15 cellular contexts compared by ENCODE assay signal in the genomic region with DNA sequence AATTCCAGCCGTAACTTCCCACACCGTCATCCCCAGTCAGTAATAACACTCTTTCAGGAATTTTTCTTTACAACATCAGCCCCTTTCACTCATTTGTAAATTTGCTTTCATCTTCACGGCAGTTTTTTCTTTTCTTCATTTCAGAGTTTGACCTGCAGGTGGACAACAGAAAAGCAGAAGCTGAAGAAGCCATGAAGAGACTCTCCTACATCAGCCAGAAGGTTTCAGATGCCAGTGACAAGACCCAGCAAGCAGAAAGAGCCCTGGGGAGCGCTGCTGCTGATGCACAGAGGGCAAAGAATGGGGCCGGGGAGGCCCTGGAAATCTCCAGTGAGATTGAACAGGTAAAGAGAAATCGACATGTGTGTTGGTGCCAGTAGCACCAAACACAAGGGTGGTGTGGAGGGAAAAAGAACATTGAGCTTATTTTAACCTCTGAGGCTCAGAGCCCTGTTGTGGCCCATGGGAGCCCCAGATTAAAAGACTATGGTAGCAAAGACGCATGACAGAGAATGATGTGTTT. TPM values are rescaled to one million over a fixed set of nuclear protein-coding genes. Genes with fewer than 3 reads are reported as not detected.
DNase-seq lines count a peak whose midpoint lies in the region; ATAC-seq and TF ChIP-seq lines count a peak whose summit lies in the region.
"Had no signal": no experiment of that assay in that cellular context is flagged by ENCODE, and none has a peak within 500 bp of the region (broad histone marks: within the 10 kb centered on the region; RNA-seq: fewer than 3 reads in every experiment).

No MANE protein-coding gene starts in this region.

- H4K5ac ChIP-seq in IMR-90 (ENCODE audit: low read depth, low read length): no peak overlapping the region

- 96% methylated on average over 3 of the region's 7 CpGs; no CpG with 5 or more reads in 1 of the 2 experiments for WGBS in IMR-90 (ENCODE audit: extremely low coverage in 2 of 2, insufficient read length in 1 of 2), 2 experiments
- WGBS in thyroid gland, 2 donors: 87 to 89% methylated on average over 7 of the region's 7 CpGs

- no peak for TF ChIP-seq RAD21 in IMR-90 (IDR thresholded peaks at IDR 0.05; ENCODE audit: low read length)

- no peak overlapping the region for H2AFZ ChIP-seq in IMR-90 (replicated peaks; ENCODE audit: low read length, poor library complexity)

- no peaks in the 10 kb centered on the region for H3K36me3 ChIP-seq in IMR-90 (ENCODE audit: control insufficient read depth, insufficient read depth, low read length)
- H3K36me3 ChIP-seq in adipocyte (ENCODE audit: control insufficient read depth, insufficient read depth, low read length, severe bottlenecking): no peaks in the 10 kb centered on the region
- no peaks in the 10 kb centered on the region for H3K36me3 ChIP-seq in thyroid gland

- no peaks in the 10 kb centered on the region; a peak in 1 of 4 replicates for H3K79me1 ChIP-seq in IMR-90 (ENCODE audit: low read depth in 1 of 2, low read length in 2 of 2)

- H3K4me1 Mint-ChIP-seq in activated T-cell treated with anti-CD3 and anti-CD28 coated beads, Interleukin-2, amount 50 U/mL, for 4 hours (ENCODE audit: low read depth): no peaks in the 10 kb centered on the region
- H3K4me1 Mint-ChIP-seq: activated naive CD8-positive, alpha-beta T cell treated with anti-CD3 and anti-CD28 coated beads, Interleukin-2, amount 50 U/mL, for 24 hours had no signal

- TF ChIP-seq POLR2A in IMR-90 (IDR thresholded peaks at IDR 0.05; ENCODE audit: low read depth, low read length): no peak
- TF ChIP-seq POLR2A in thyroid gland (IDR thresholded peaks at IDR 0.05): no peak

- H2BK120ac ChIP-seq in IMR-90 (ENCODE audit: low read depth, low read length): peak overlapping the region; percentile 4; the same call in 1 of the 2 replicates

- POLR2A ChIA-PET in IMR-90 (lab: Charles Lee; ENCODE audit: unreplicated experiment): interaction anchor here (0.7 kb wide), 1 partner anchor 12 kb away, joined by 3 read pairs; no protein-coding TSS in a partner anchor

- BruUV-seq in IMR-90 (replicated peaks; lab: Mats Ljungman, UMichigan): no TSS peak

- DNase-seq in IMR-90 (no peak), adipocyte (ENCODE audit: low read depth) (no peak), islet precursor cell (peak; percentile 34), thyroid gland (no peak), COLO829 (ENCODE audit: low spot score) (no peak)
- no peak for DNase-seq in activated T-cell treated with anti-CD3 and anti-CD28 coated beads, Interleukin-2, amount 50 U/mL, for 4 hours
- DNase-seq: activated CD4-positive, CD25-positive, alpha-beta regulatory T cell treated with anti-CD3 and anti-CD28 coated beads, Interleukin-2, amount 50 U/mL, for 72 hours; activated naive CD8-positive, alpha-beta T cell treated with anti-CD3 and anti-CD28 coated beads, Interleukin-2, amount 50 U/mL, for 24 hours; Caco-2; NCI-H1105 treated with DMSO at 0.1 percent for 48 hours; NCI-H748 treated with DMSO at 0.1 percent for 48 hours; stimulated activated naive CD4-positive, alpha-beta T cell treated with Interleukin-2 at 50 U/mL for 16 hours had no signal

- no peaks in the 10 kb centered on the region for H4K20me1 ChIP-seq in IMR-90 (ENCODE audit: insufficient read depth, low read length)

- H3K23ac ChIP-seq in IMR-90 (ENCODE audit: low read depth, low read length): no peak overlapping the region

- H3K4me3 ChIP-seq in IMR-90 (ENCODE audit: insufficient read depth, low read depth, low read length): no peak overlapping the region
- H3K4me3 ChIP-seq in adipocyte (ENCODE audit: low read length): peak overlapping the region; percentile 38
- H3K4me3 ChIP-seq in thyroid gland (replicated peaks in 1 of 3): no peak overlapping the region

- H3K4me2 ChIP-seq in IMR-90 (ENCODE audit: low read depth, low read length): no peak overlapping the region
- H3K4me2 ChIP-seq: KMS-11 had no signal

- H3K27me3 Mint-ChIP-seq in activated T-cell treated with anti-CD3 and anti-CD28 coated beads, Interleukin-2, amount 50 U/mL, for 4 hours (ENCODE audit: low read depth): peaks cover 18% of the 10 kb centered on the region

- no peak overlapping the region for H3K18ac ChIP-seq in IMR-90 (ENCODE audit: low read depth, low read length)

- no peak overlapping the region for H3K4ac ChIP-seq in IMR-90 (ENCODE audit: low read depth, low read length)

- H3K27me3 ChIP-seq in IMR-90 (ENCODE audit: control insufficient read depth, insufficient read depth, low read length) (no peaks in the 10 kb centered on the region), adipocyte (replicated peaks; ENCODE audit: control insufficient read depth, insufficient read depth, low read length) (no peaks in the 10 kb centered on the region), thyroid gland (no peaks in the 10 kb centered on the region)

- no peak overlapping the region for H3K27ac ChIP-seq in IMR-90 (ENCODE audit: insufficient read depth, low read length)
- H3K27ac ChIP-seq in thyroid gland: peak overlapping the region in 2 of 3 donors; percentile 31 to 46
- H3K27ac ChIP-seq: KMS-11 had no signal

- H3K9me3 ChIP-seq in IMR-90 (ENCODE audit: control insufficient read depth, insufficient read depth, low read length): no peaks in the 10 kb centered on the region
- no peaks in the 10 kb centered on the region for H3K9me3 ChIP-seq in adipocyte (ENCODE audit: control insufficient read depth, low read length)
- H3K9me3 ChIP-seq in thyroid gland: no peaks in the 10 kb centered on the region
- H3K9me3 ChIP-seq: Caco-2 had no signal

- H3K36me3 Mint-ChIP-seq in activated T-cell treated with anti-CD3 and anti-CD28 coated beads, Interleukin-2, amount 50 U/mL, for 4 hours (ENCODE audit: insufficient read depth): no peaks in the 10 kb centered on the region

- CTCF ChIA-PET in IMR-90 (lab: Yijun Ruan, JAX): no interaction called here

- H3K4me1 ChIP-seq in IMR-90 (ENCODE audit: control insufficient read depth, insufficient read depth, low read length): peaks cover 10% of the 10 kb centered on the region
- peaks cover 92% of the 10 kb centered on the region for H3K4me1 ChIP-seq in adipocyte (ENCODE audit: control insufficient read depth, insufficient read depth, low read length)
- peaks cover 10 to 11% of the 10 kb centered on the region in 2 donors for H3K4me1 ChIP-seq in thyroid gland

- no peak overlapping the region for H2BK5ac ChIP-seq in IMR-90 (ENCODE audit: low read depth, low read length, poor library complexity, severe bottlenecking)

- in situ Hi-C loops in IMR-90 (cut with MboI; ENCODE audit: low sequenced_read_pairs): loop anchor here (10.0 to 25.0 kb wide), 2 partner anchors 214 to 277 kb away; partner anchors contain the start of genes LAMC1 and SHCBP1L

- dilution Hi-C loops in IMR-90 (cut with HindIII; ENCODE audit: low sequenced_read_pairs, unreplicated experiment): no loop called here

- H2AK5ac ChIP-seq in IMR-90 (ENCODE audit: low read depth, low read length): no peak overlapping the region

- H3K14ac ChIP-seq in IMR-90 (replicated peaks; ENCODE audit: low read depth, low read length): no peak overlapping the region

- H2AK9ac ChIP-seq in IMR-90 (replicated peaks; ENCODE audit: low read depth, low read length, poor library complexity): no peak overlapping the region

- no peak overlapping the region for H2BK15ac ChIP-seq in IMR-90 (ENCODE audit: low read depth, low read length)

- H3K9ac ChIP-seq in IMR-90 (ENCODE audit: low read depth, low read length): no peak overlapping the region
- H3K9ac ChIP-seq in adipocyte (ENCODE audit: low read length): peak overlapping the region; percentile 88
- H3K9ac ChIP-seq: KMS-11 had no signal

- peak overlapping the region; percentile 37; the same call in 1 of the 2 replicates for H2BK20ac ChIP-seq in IMR-90 (ENCODE audit: low read depth, low read length)

- no peak overlapping the region for H3K4me3 Mint-ChIP-seq in activated T-cell treated with anti-CD3 and anti-CD28 coated beads, Interleukin-2, amount 50 U/mL, for 4 hours
- H3K4me3 Mint-ChIP-seq: activated naive CD8-positive, alpha-beta T cell treated with anti-CD3 and anti-CD28 coated beads, Interleukin-2, amount 50 U/mL, for 24 hours had no signal

- no peak overlapping the region for H3K56ac ChIP-seq in IMR-90 (ENCODE audit: extremely low read depth, insufficient read depth, low read length)

- TF ChIP-seq CTCF in IMR-90 (conservative IDR thresholded peaks at IDR 0.05; ENCODE audit: low read depth, low read length): no peak
- no peak for TF ChIP-seq CTCF in thyroid gland (IDR thresholded peaks at IDR 0.05)

- no peak overlapping the region for H4K91ac ChIP-seq in IMR-90 (ENCODE audit: insufficient read depth, low read depth, low read length)

- intact Hi-C loops in IMR-90 (cut with micrococcal nuclease): loop anchor here (5.0 kb wide), 1 partner anchor 97 kb away; no protein-coding TSS in a partner anchor
- intact Hi-C loops in thyroid gland (cut with DNase I): loop anchor here (10.0 kb wide), 1 partner anchor 54 kb away; the partner anchor contains the start of gene LAMC2

- ATAC-seq in IMR-90 (ENCODE audit: low read depth) (no peak), HG03097 (IDR thresholded peaks at IDR 0.05; ENCODE audit: low FRiP score, unreplicated experiment) (no peak)
- no peak for ATAC-seq in activated T-cell treated with anti-CD3 and anti-CD28 coated beads, Interleukin-2, amount 50 U/mL, for 4 hours
- ATAC-seq: activated naive CD8-positive, alpha-beta T cell treated with anti-CD3 and anti-CD28 coated beads, Interleukin-2, amount 50 U/mL, for 24 hours; SK-N-SH treated with all-trans-retinoic acid at 6 μM for 48 hours had no signal

- 0 out of 4 replicates have a peak overlapping the region, but pooled peaks of 1 of the 2 experiments have one; percentile 3 for H4K8ac ChIP-seq in IMR-90 (ENCODE audit: low read depth in 2 of 2, low read length in 2 of 2)

- peaks cover 10% of the 10 kb centered on the region for H3K9me1 ChIP-seq in IMR-90 (ENCODE audit: insufficient read depth, low read length)

- no peaks in the 10 kb centered on the region for H3K9me3 Mint-ChIP-seq in activated T-cell treated with anti-CD3 and anti-CD28 coated beads, Interleukin-2, amount 50 U/mL, for 4 hours
- H3K9me3 Mint-ChIP-seq: activated naive CD8-positive, alpha-beta T cell treated with anti-CD3 and anti-CD28 coated beads, Interleukin-2, amount 50 U/mL, for 24 hours had no signal

TF ChIP-seq in IMR-90, 13 proteins besides CTCF, POLR2A, EP300 and RAD21 (continues in another document):
- TF ChIP-seq FOS (IDR thresholded peaks at IDR 0.05; ENCODE audit: low read depth, low read length) (no peak), BHLHE40 (IDR thresholded peaks at IDR 0.05; ENCODE audit: low read depth, low read length) (no peak), MAZ (IDR thresholded peaks at IDR 0.05; ENCODE audit: borderline replicate concordance, low read depth, low read length) (no peak), NFE2L2 (IDR thresholded peaks at IDR 0.05; ENCODE audit: low read depth, low read length) (no peak), SMC3 (IDR thresholded peaks at IDR 0.05; ENCODE audit: low read depth, low read length) (no peak)

RNA-seq across cellular contexts. Expression of gene LAMC2, which starts 53.2 kb away (rescaled TPM):
- total RNA-seq in IMR-90 (2012; rRNA removed) (2.2 and 2.3 TPM in 2 replicates), thyroid gland (10 to 100 TPM; 24.3 to 53.4 (median 27.9) TPM)
- polyA plus RNA-seq in IMR-90 (2012; rRNA removed): 2.6 and 2.8 TPM in 2 replicates
- 1.4 TPM in 2 replicates for polyA plus RNA-seq in IMR-90 (2012; cell fraction: cytosol; rRNA removed)
- 1.1 and 2.6 TPM in 2 replicates for polyA plus RNA-seq in IMR-90 (2012; cell fraction: nucleus; rRNA removed; ENCODE audit: low replicate concordance)
- total RNA-seq in activated T-cell treated with anti-CD3 and anti-CD28 coated beads, Interleukin-2, amount 50 U/mL, for 4 hours: under 1 TPM in 1 of 3 donors, not detected in 2; 0.03 TPM
